Comparison of ENCODE assay signal across 8 cellular contexts in the genomic region with DNA sequence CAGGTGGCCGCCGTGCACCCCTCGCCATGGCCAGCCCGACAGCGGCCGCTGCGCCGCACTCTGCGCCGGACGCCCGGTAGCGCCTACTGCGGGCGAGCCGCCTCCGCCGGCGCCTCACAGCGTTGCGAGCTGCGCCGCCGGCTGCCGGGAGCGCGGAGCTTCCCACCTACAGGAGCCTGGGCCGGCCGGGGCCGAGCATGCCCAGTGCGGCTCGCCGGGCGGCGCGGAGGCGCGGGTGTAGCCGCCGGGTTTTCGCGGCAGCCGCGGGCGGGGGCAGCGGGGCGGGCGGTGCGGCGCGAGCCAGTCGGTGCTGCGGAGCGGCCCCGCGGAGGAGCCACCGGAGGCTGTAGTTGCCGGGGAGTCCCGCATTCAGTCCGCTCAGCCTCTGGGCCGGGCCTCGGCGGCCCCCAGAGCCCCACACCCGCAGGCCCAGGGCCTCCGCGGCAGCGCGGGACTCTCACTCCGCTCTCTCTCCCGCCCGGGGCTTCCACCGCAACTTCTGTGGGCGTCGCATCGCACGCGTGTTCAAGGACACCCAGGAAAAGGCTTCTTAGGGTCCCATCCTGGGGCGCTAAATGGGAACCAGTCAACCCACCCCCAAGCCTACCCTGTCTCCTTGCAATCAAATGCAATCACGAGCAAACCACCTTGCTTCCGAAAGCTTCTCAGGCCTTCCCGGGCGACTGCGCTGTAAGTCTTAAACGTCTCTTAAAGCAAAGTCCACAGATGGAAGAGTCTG. TPM values are rescaled to one million over a fixed set of nuclear protein-coding genes. Genes with fewer than 3 reads are reported as not detected.
DNase-seq lines count a peak whose midpoint lies in the region; ATAC-seq and TF ChIP-seq lines count a peak whose summit lies in the region.

A gene (minus strand): TSS at position 143 of the 739 bp plus-strand sequence. CDS start 20,518 bp downstream, outside the sequence.

- WGBS in esophagus muscularis mucosa = under 1% methylated on average over 12 of the region's 84 CpGs

- BruUV-seq in OCI-LY7 (replicated peaks; lab: Mats Ljungman, UMichigan) = no TSS peak

- H3K4me3 ChIP-seq in OCI-LY7 (ENCODE audit: low read depth, low read length, poor library complexity, severe bottlenecking) (peak within 1 kb of the TSS; percentile 32), esophagus muscularis mucosa (peak within 1 kb of the TSS; percentile 74 to 97 (median 92)), muscle layer of colon (ENCODE audit: low read depth in 1 of 2, low read length in 2 of 2) (peak within 1 kb of the TSS; percentile 88 to 95)

- peak; percentile 69 for ATAC-seq in CD4-positive, alpha-beta T cell (ENCODE audit: poor library complexity)
- ATAC-seq in GM19455 (IDR thresholded peaks at IDR 0.05; ENCODE audit: unreplicated experiment) (peak; percentile 78), HG03571 (IDR thresholded peaks at IDR 0.05; ENCODE audit: unreplicated experiment) (peak; percentile 82)

- peak within 1 kb of the TSS; percentile 70 for H3K27ac Mint-ChIP-seq in CD4-positive, alpha-beta T cell

- H3K4me1 Mint-ChIP-seq in CD4-positive, alpha-beta T cell (ENCODE audit: low read depth) = peaks cover 9% of the 10 kb centered on the region

- intact Hi-C loops in CD4-positive, alpha-beta T cell (cut with DNase I, micrococcal nuclease) = loop anchor here (2.0 to 10.0 kb wide), 7 partner anchors 268 to 1712 kb away; a partner anchor contains a TSS
- intact Hi-C loops in OCI-LY7 (cut with micrococcal nuclease; ENCODE audit: unreplicated experiment) (no loop called here), esophagus muscularis mucosa (cut with DNase I) (loop anchor here (2.0 to 5.0 kb wide), 2 partner anchors 269 to 406 kb away; a partner anchor contains a TSS)

- CTCF ChIA-PET in CD4-positive, alpha-beta T cell (lab: Charles Lee) = interaction anchor here (1.1 kb wide), 1 partner anchor 22 kb away, joined by 3 read pairs; no protein-coding TSS in a partner anchor
- CTCF ChIA-PET in OCI-LY7 (lab: Charles Lee; ENCODE audit: unreplicated experiment) = no interaction called here

- peak within 1 kb of the TSS; percentile 82 for H3K9ac ChIP-seq in muscle layer of colon (ENCODE audit: low read length)

- H3K4me2 ChIP-seq in OCI-LY7 (ENCODE audit: low read length) = peak within 1 kb of the TSS; percentile 41

- H3K9me3 ChIP-seq in CD4-positive, alpha-beta T cell (ENCODE audit: control insufficient read depth, low read length) = no peaks in the 10 kb centered on the region
- H3K9me3 ChIP-seq in OCI-LY7 (ENCODE audit: low read length) = no peaks in the 10 kb centered on the region
- H3K9me3 ChIP-seq in esophagus muscularis mucosa = no peaks in the 10 kb centered on the region
- H3K9me3 ChIP-seq in muscle layer of colon (ENCODE audit: low read length) = no peaks in the 10 kb centered on the region

- H3K4me3 Mint-ChIP-seq in CD4-positive, alpha-beta T cell = peak within 1 kb of the TSS; percentile 94

- H3K36me3 Mint-ChIP-seq in CD4-positive, alpha-beta T cell (ENCODE audit: low read depth) = peaks cover 3% of the 10 kb centered on the region

- peak within 1 kb of the TSS; percentile 58 for H3K27ac ChIP-seq in CD4-positive, alpha-beta T cell (ENCODE audit: low read depth, low read length)
- no peak within 1 kb of the TSS for H3K27ac ChIP-seq in OCI-LY7 (ENCODE audit: low read depth, low read length, poor library complexity, severe bottlenecking)
- peak within 1 kb of the TSS; percentile 92 to 95 (median 93) for H3K27ac ChIP-seq in esophagus muscularis mucosa (replicated peaks in 1 of 4)
- peak within 1 kb of the TSS; percentile 92 for H3K27ac ChIP-seq in muscle layer of colon (ENCODE audit: low read depth, low read length)

- no peaks in the 10 kb centered on the region for H3K9me2 ChIP-seq in OCI-LY7 (ENCODE audit: insufficient read depth, low read length)

- POLR2A ChIA-PET in CD4-positive, alpha-beta T cell (lab: Charles Lee) = interaction anchor here (1.0 to 2.3 kb wide), 5 partner anchors 269 to 1016 kb away, joined by 3 to 11 read pairs (median 3); a partner anchor contains a TSS
- POLR2A ChIA-PET in OCI-LY7 (lab: Charles Lee) = no interaction called here

- H2AFZ ChIP-seq in OCI-LY7 (ENCODE audit: low read length) = peak within 1 kb of the TSS; percentile 31; the same call in 1 of the 2 replicates

- H3K27me3 Mint-ChIP-seq in CD4-positive, alpha-beta T cell = peaks cover 19% of the 10 kb centered on the region

- H3K79me2 ChIP-seq in OCI-LY7 (ENCODE audit: insufficient read depth, low read depth, low read length) = no peaks in the 10 kb centered on the region

- peak; percentile 53 to 85 (median 72) for DNase-seq in CD4-positive, alpha-beta T cell
- DNase-seq in OCI-LY7 (ENCODE audit: low spot score) = no peak
- peak; percentile 81 to 89 for DNase-seq in activated T-cell treated with anti-CD3 and anti-CD28 coated beads, Interleukin-2, amount 50 U/mL, for 48 hours
- no peak for DNase-seq in esophagus muscularis mucosa (ENCODE audit: extremely low spot score)
- DNase-seq in stimulated activated CD8-positive, alpha-beta memory T cell treated with anti-CD3 and anti-CD28 coated beads, Interleukin-4, amount 100 ng/mL, for 4 hours (ENCODE audit: low read depth in 2 of 2, low spot score in 1 of 2) = peak; percentile 40 to 66

- H3K36me3 ChIP-seq in OCI-LY7 (ENCODE audit: insufficient read depth, low read length) (no peaks in the 10 kb centered on the region), esophagus muscularis mucosa (no peaks in the 10 kb centered on the region), muscle layer of colon (ENCODE audit: insufficient read depth, low read length) (no peaks in the 10 kb centered on the region)

- no peaks in the 10 kb centered on the region for H3K27me3 ChIP-seq in CD4-positive, alpha-beta T cell (ENCODE audit: control insufficient read depth, insufficient read depth, low read length)
- H3K27me3 ChIP-seq in esophagus muscularis mucosa = no peaks in the 10 kb centered on the region
- H3K27me3 ChIP-seq in muscle layer of colon (ENCODE audit: control insufficient read depth in 1 of 2, insufficient read depth in 2 of 2, low read length in 2 of 2) = no peaks in the 10 kb centered on the region

- no peak for TF ChIP-seq EP300 in esophagus muscularis mucosa (IDR thresholded peaks at IDR 0.05)

- H3K4me1 ChIP-seq in OCI-LY7 (ENCODE audit: insufficient read depth, low read length, poor library complexity, severe bottlenecking) = no peaks in the 10 kb centered on the region
- peaks cover 4 to 14% (median 13%) of the 10 kb centered on the region in 4 donors for H3K4me1 ChIP-seq in esophagus muscularis mucosa
- H3K4me1 ChIP-seq in muscle layer of colon (ENCODE audit: insufficient read depth, low read length) = no peaks in the 10 kb centered on the region

- H4K20me1 ChIP-seq in OCI-LY7 (ENCODE audit: insufficient read depth, low read length) = no peaks in the 10 kb centered on the region

- TF ChIP-seq POLR2A in esophagus muscularis mucosa (IDR thresholded peaks at IDR 0.05; ENCODE audit: low read depth) = peak; percentile 51

- H3K9me3 Mint-ChIP-seq in CD4-positive, alpha-beta T cell = peaks cover 2% of the 10 kb centered on the region

- no peak for TF ChIP-seq CTCF in CD4-positive, alpha-beta T cell (IDR thresholded peaks at IDR 0.05)
- no peak for TF ChIP-seq CTCF in OCI-LY7 (conservative IDR thresholded peaks at IDR 0.05; ENCODE audit: low read length)
- TF ChIP-seq CTCF in esophagus muscularis mucosa (IDR thresholded peaks at IDR 0.05) = peak; percentile 11 to 16 (median 15)

RNA-seq across cellular contexts. Expression of the gene that starts here (rescaled TPM):
- 1 to 10 TPM in 1 of 2 experiments, under 1 TPM in 1; 0.59 to 1.3 TPM for total RNA-seq in CD4-positive, alpha-beta T cell
- not detected in 2 replicates for total RNA-seq in OCI-LY7 (2014; rRNA removed; shearing (Covaris generic))
- total RNA-seq in OCI-LY7 (2022) (not detected in 2 replicates), esophagus muscularis mucosa (1 to 10 TPM; 5.0 to 9.1 (median 6.4) TPM)

Comparison
In these comparisons a context has a peak if more than half of its experiments do, and no peak if none do; other contexts are left out.
1. DNase-seq: peak in CD4-positive, alpha-beta T cell (10 of 10), activated T-cell treated with anti-CD3 and anti-CD28 coated beads, Interleukin-2, amount 50 U/mL, for 48 hours (2 of 2) and stimulated activated CD8-positive, alpha-beta memory T cell treated with anti-CD3 and anti-CD28 coated beads, Interleukin-4, amount 100 ng/mL, for 4 hours (2 of 2); none in OCI-LY7 (single experiment) and esophagus muscularis mucosa (single experiment).
2. CTCF ChIP-seq: peak in esophagus muscularis mucosa (3 of 3); none in CD4-positive, alpha-beta T cell (single experiment) and OCI-LY7 (single experiment).
3. H3K4me3 ChIP-seq: peak in every context shown above with its lines; median percentile 92 in esophagus muscularis mucosa; 92 in muscle layer of colon; 32 in OCI-LY7.
4. Peak in every context shown above with its lines, with median percentiles within 50 percentile points of each other: ATAC-seq.